Comparison of ENCODE assay signal across 1 cellular context in genomic region chr3:38346584-38347410, GRCh38.
TF ChIP-seq lines count a peak whose summit lies in the region.

XYLB (plus strand) TSS chr3:38346785; CDS start chr3:38346869, 84 bp downstream.

TF ChIP-seq in HepG2, 621 proteins besides CTCF, POLR2A, EP300 and RAD21 (continued from another document and continues in another):
- TF ChIP-seq NAIF1 (CRISPR knock-in tag; IDR thresholded peaks at IDR 0.05; ENCODE audit: borderline replicate concordance), result peak; percentile 71; the same call in 1 of the 2 replicates
- no peak for TF ChIP-seq ZNF737 (CRISPR knock-in tag; IDR thresholded peaks at IDR 0.05; ENCODE audit: borderline replicate concordance)
- TF ChIP-seq ZNF780A (CRISPR knock-in tag; IDR thresholded peaks at IDR 0.05), result 0 out of 2 replicates have a peak, but pooled peaks have one; percentile 62
- TF ChIP-seq ZIK1 (CRISPR knock-in tag; IDR thresholded peaks at IDR 0.05; ENCODE audit: borderline replicate concordance, low read depth), result peak; percentile 97
- peak; percentile 96 for TF ChIP-seq MTERF4 (CRISPR knock-in tag; IDR thresholded peaks at IDR 0.05)
- no peak for TF ChIP-seq NFRKB (IDR thresholded peaks at IDR 0.05)
- peak; percentile 91 for TF ChIP-seq ZNF773 (CRISPR knock-in tag; IDR thresholded peaks at IDR 0.05; ENCODE audit: borderline replicate concordance)
- no peak for TF ChIP-seq USF2 (IDR thresholded peaks at IDR 0.05; ENCODE audit: low read depth, low read length)
- peak; percentile 69 for TF ChIP-seq USF2 (CRISPR knock-in tag; IDR thresholded peaks at IDR 0.05; ENCODE audit: borderline replicate concordance)
- 0 out of 2 replicates have a peak, but pooled peaks have one; percentile 86 for TF ChIP-seq ZNF572 (CRISPR knock-in tag; IDR thresholded peaks at IDR 0.05)
- 0 out of 2 replicates have a peak, but pooled peaks have one; percentile 42 for TF ChIP-seq RARG (CRISPR knock-in tag; IDR thresholded peaks at IDR 0.05; ENCODE audit: low read depth)
- peak; percentile 69 for TF ChIP-seq ZNF878 (CRISPR knock-in tag; IDR thresholded peaks at IDR 0.05)
- peak; percentile 76 for TF ChIP-seq ZNF724P (CRISPR knock-in tag; IDR thresholded peaks at IDR 0.05; ENCODE audit: borderline replicate concordance)
- no peak for TF ChIP-seq U2AF1 (optimal IDR thresholded peaks at IDR 0.05; ENCODE audit: low read depth, low read length)
- no peak for TF ChIP-seq FOXJ3 (CRISPR knock-in tag; IDR thresholded peaks at IDR 0.05; ENCODE audit: borderline replicate concordance)
- TF ChIP-seq ZBTB26 (CRISPR knock-in tag; IDR thresholded peaks at IDR 0.05; ENCODE audit: borderline replicate concordance), result peak; percentile 83
- TF ChIP-seq SKI (IDR thresholded peaks at IDR 0.05; ENCODE audit: partially characterized antibody), result peak; percentile 62
- no peak for TF ChIP-seq CBX2 (IDR thresholded peaks at IDR 0.05; ENCODE audit: low read depth, low read length)
- 0 out of 2 replicates have a peak, but pooled peaks have one; percentile 25 for TF ChIP-seq CBX2 (CRISPR knock-in tag; IDR thresholded peaks at IDR 0.05; ENCODE audit: low read depth)
- peak; percentile 72; the same call in 1 of the 2 replicates for TF ChIP-seq MIER3 (CRISPR knock-in tag; IDR thresholded peaks at IDR 0.05; ENCODE audit: borderline replicate concordance)
- peak; percentile 66; the same call in 1 of the 2 replicates for TF ChIP-seq ETV5 (CRISPR knock-in tag; IDR thresholded peaks at IDR 0.05; ENCODE audit: borderline replicate concordance)
- TF ChIP-seq ZFP41 (CRISPR knock-in tag; IDR thresholded peaks at IDR 0.05; ENCODE audit: borderline replicate concordance), result peak; percentile 95
- peak; percentile 96; the same call in 1 of the 2 replicates for TF ChIP-seq GLI4 (CRISPR knock-in tag; IDR thresholded peaks at IDR 0.05; ENCODE audit: borderline replicate concordance)
- no peak for TF ChIP-seq TERF1 (CRISPR knock-in tag; IDR thresholded peaks at IDR 0.05)
- no peak for TF ChIP-seq GABPA (IDR thresholded peaks at IDR 0.05; ENCODE audit: low read depth, low read length)
- 0 out of 2 replicates have a peak, but pooled peaks have one; percentile 8 for TF ChIP-seq GABPA (CRISPR knock-in tag; IDR thresholded peaks at IDR 0.05; ENCODE audit: low read depth)
- TF ChIP-seq FOXO4 (CRISPR knock-in tag; conservative IDR thresholded peaks at IDR 0.05), result no peak
- TF ChIP-seq ZNF800 (CRISPR knock-in tag; IDR thresholded peaks at IDR 0.05), result peak; percentile 83
- TF ChIP-seq ZNF138 (CRISPR knock-in tag; IDR thresholded peaks at IDR 0.05; ENCODE audit: low read depth), result peak; percentile 90
- TF ChIP-seq ARID4A (CRISPR knock-in tag; IDR thresholded peaks at IDR 0.05; ENCODE audit: borderline replicate concordance), result peak; percentile 98
- TF ChIP-seq DPF2 (CRISPR knock-in tag; IDR thresholded peaks at IDR 0.05; ENCODE audit: borderline replicate concordance, low read depth), result no peak
- peak; percentile 83 for TF ChIP-seq KLF6 (CRISPR knock-in tag; IDR thresholded peaks at IDR 0.05)
- no peak for TF ChIP-seq GPN1 (CRISPR knock-in tag; IDR thresholded peaks at IDR 0.05; ENCODE audit: borderline replicate concordance)
- TF ChIP-seq ZNF101 (CRISPR knock-in tag; IDR thresholded peaks at IDR 0.05; ENCODE audit: borderline replicate concordance, low read depth), result no peak
- peak; percentile 79; the same call in 1 of the 2 replicates for TF ChIP-seq SIN3A (IDR thresholded peaks at IDR 0.05; ENCODE audit: borderline replicate concordance, low read depth, low read length)
- no peak for TF ChIP-seq ZNF18 (CRISPR knock-in tag; IDR thresholded peaks at IDR 0.05; ENCODE audit: insufficient replicate concordance)
- peak; percentile 91 for TF ChIP-seq NFAT5 (CRISPR knock-in tag; IDR thresholded peaks at IDR 0.05)
- TF ChIP-seq ZNF576 (CRISPR knock-in tag; IDR thresholded peaks at IDR 0.05), result peak; percentile 92; the same call in 1 of the 2 replicates
